7 cellular contexts compared by ENCODE assay signal in the genomic region with DNA sequence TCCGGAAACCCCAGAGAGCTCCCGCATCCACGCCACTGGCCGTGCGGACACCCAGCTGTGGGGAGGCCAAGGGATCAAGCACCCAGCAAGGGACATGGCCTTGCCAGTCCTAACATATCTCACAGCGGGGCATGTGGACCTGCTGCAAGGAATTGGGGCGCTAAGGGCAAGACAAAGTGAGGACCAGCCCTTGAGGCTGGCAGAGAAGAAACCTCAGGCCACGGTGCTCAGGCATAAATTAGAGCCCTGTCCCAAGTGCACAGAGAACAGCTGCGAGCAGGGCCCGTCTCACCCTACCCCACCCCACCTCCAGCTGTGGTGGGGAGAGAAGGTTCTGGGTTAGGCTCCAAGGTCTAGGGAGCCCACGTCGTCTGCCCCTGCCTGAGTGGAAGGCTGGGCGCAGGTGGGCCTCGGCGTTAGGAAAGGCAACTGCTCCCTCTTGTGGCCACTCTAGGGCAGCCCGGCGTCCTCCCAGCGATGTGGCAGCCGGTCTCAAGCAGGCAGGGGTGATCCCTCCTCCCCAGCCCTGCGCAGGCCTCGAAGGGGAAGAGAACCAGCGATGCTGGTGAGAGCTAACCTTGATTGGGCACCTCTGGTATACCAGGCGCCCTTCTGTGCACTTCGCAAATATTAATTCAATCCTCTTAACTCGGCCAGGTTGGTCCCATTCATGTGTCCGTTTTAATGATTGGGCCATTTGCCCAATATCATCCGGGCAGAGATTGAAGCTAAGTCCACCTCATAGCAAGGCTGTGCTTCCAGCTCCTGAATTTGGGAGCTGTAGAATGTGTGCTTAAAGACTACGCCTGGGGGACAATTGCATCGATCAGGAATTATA.
A peak's percentile ranks its signal among the peaks of the same experiment; 100 is the strongest.
DNase-seq lines count a peak whose midpoint lies in the region; ATAC-seq, FAIRE-seq and TF ChIP-seq lines count a peak whose summit lies in the region.

No MANE protein-coding gene starts in this region.

- TF ChIP-seq EP300 in esophagus muscularis mucosa (IDR thresholded peaks at IDR 0.05) = no peak

- peaks cover 0 to 9% of the 10 kb centered on the region in 2 donors for H3K4me1 Mint-ChIP-seq in natural killer cell treated with Interleukin-12 subunit alpha and Interleukin-12 subunit beta and Interleukin-15 and Interleukin-18, amount 100 ng/mL, for 72 hours (ENCODE audit: low read depth in 2 of 2)

- H3K4me3 Mint-ChIP-seq in natural killer cell treated with Interleukin-12 subunit alpha and Interleukin-12 subunit beta and Interleukin-15 and Interleukin-18, amount 100 ng/mL, for 72 hours = no peak overlapping the region

- peak; percentile 88 for ATAC-seq in natural killer cell treated with Interleukin-12 subunit alpha and Interleukin-12 subunit beta and Interleukin-15 and Interleukin-18, amount 100 ng/mL, for 72 hours

- no peak overlapping the region for H3K27ac ChIP-seq in esophagus muscularis mucosa (replicated peaks in 1 of 4)

- intact Hi-C loops in esophagus muscularis mucosa (cut with DNase I) = loop anchor here (2.0 kb wide), 1 partner anchor 324 kb away; no protein-coding TSS in a partner anchor

- H3K27me3 Mint-ChIP-seq in natural killer cell treated with Interleukin-12 subunit alpha and Interleukin-12 subunit beta and Interleukin-15 and Interleukin-18, amount 100 ng/mL, for 72 hours = peaks cover 13 to 24% of the 10 kb centered on the region in 2 donors

- peaks cover 0 to 4% (median 0%) of the 10 kb centered on the region in 4 donors for H3K27me3 ChIP-seq in esophagus muscularis mucosa

- peak; percentile 71 for FAIRE-seq in GM12891 (lab: Jason Lieb, UNC)

- H3K4me1 ChIP-seq in esophagus muscularis mucosa = peaks cover 0 to 7% (median 5%) of the 10 kb centered on the region in 4 donors

- H3K9me3 Mint-ChIP-seq in natural killer cell treated with Interleukin-12 subunit alpha and Interleukin-12 subunit beta and Interleukin-15 and Interleukin-18, amount 100 ng/mL, for 72 hours = no peaks in the 10 kb centered on the region

- peak; percentile 80 for DNase-seq in GM12891 (ENCODE audit: insufficient read length, low spot score)
- peak; percentile 72 for DNase-seq in HS-5 (ENCODE audit: low read depth)
- peak; percentile 75 for DNase-seq in OCI-M1 (lab: John Stamatoyannopoulos, UW)
- DNase-seq in activated T-cell treated with anti-CD3 and anti-CD28 coated beads for 24 hours (ENCODE audit: low read depth) = peak; percentile 70
- no peak for DNase-seq in esophagus muscularis mucosa (ENCODE audit: extremely low spot score)
- DNase-seq in natural killer cell treated with Interleukin-12 subunit alpha and Interleukin-12 subunit beta and Interleukin-15 and Interleukin-18, amount 100 ng/mL, for 72 hours (ENCODE audit: low spot score) = peak; percentile 78
- peak; percentile 10 to 55 (median 48) for DNase-seq in stimulated activated naive CD4-positive, alpha-beta T cell (lab: John Stamatoyannopoulos, UW)

- no peak overlapping the region for H3K4me3 ChIP-seq in esophagus muscularis mucosa

- no peaks in the 10 kb centered on the region for H3K36me3 Mint-ChIP-seq in natural killer cell treated with Interleukin-12 subunit alpha and Interleukin-12 subunit beta and Interleukin-15 and Interleukin-18, amount 100 ng/mL, for 72 hours

- no peak overlapping the region for H3K27ac Mint-ChIP-seq in natural killer cell treated with Interleukin-12 subunit alpha and Interleukin-12 subunit beta and Interleukin-15 and Interleukin-18, amount 100 ng/mL, for 72 hours

- 65% methylated on average over 15 of the region's 29 CpGs for WGBS in esophagus muscularis mucosa

- peak in 2 of 3 experiments; percentile 79 to 82 for TF ChIP-seq CTCF in esophagus muscularis mucosa (IDR thresholded peaks at IDR 0.05)

- H3K9me3 ChIP-seq in esophagus muscularis mucosa = no peaks in the 10 kb centered on the region

- H3K36me3 ChIP-seq in esophagus muscularis mucosa = no peaks in the 10 kb centered on the region

- TF ChIP-seq POLR2A in GM12891 (IDR thresholded peaks at IDR 0.05; ENCODE audit: low read depth, low read length) (no peak), esophagus muscularis mucosa (IDR thresholded peaks at IDR 0.05; ENCODE audit: low read depth) (no peak)

TF ChIP-seq in GM12891, 5 proteins besides CTCF, POLR2A, EP300 and RAD21:
- TF ChIP-seq PAX5 (IDR thresholded peaks at IDR 0.05; ENCODE audit: insufficient read depth, low read length, severe bottlenecking) = no peak
- no peak for TF ChIP-seq POU2F2 (IDR thresholded peaks at IDR 0.05; ENCODE audit: low read depth, low read length)
- TF ChIP-seq SPI1 (IDR thresholded peaks at IDR 0.05; ENCODE audit: low read depth, low read length) = no peak
